ENCODE assay signal across 13 cellular contexts in genomic region chr15:63560741-63561448, GRCh38. TPM values are rescaled to one million over a fixed set of nuclear protein-coding genes. Genes with fewer than 3 reads are reported as not detected.
DNase-seq lines count a peak whose midpoint lies in the region; ATAC-seq, FAIRE-seq and TF ChIP-seq lines count a peak whose summit lies in the region.
"Had no signal": no experiment of that assay in that cellular context is flagged by ENCODE, and none has a peak within 500 bp of the region (broad histone marks: within the 10 kb centered on the region; RNA-seq: fewer than 3 reads in every experiment).

No MANE protein-coding gene starts in this region.

- no peak overlapping the region for H2AK9ac ChIP-seq in IMR-90 (replicated peaks; ENCODE audit: low read depth, low read length, poor library complexity)

- no peak overlapping the region for H2BK15ac ChIP-seq in IMR-90 (ENCODE audit: low read depth, low read length)

- TF ChIP-seq RAD21 in IMR-90 (IDR thresholded peaks at IDR 0.05; ENCODE audit: low read length) (no peak), GM12878 (IDR thresholded peaks at IDR 0.05; ENCODE audit: insufficient read depth, low read depth, low read length) (no peak)

- H3K23ac ChIP-seq in IMR-90 (ENCODE audit: low read depth, low read length): no peak overlapping the region

- POLR2A ChIA-PET in IMR-90 (lab: Charles Lee; ENCODE audit: unreplicated experiment): no interaction called here
- POLR2A ChIA-PET in GM12878 (lab: Charles Lee): interaction anchor here (0.9 to 1.6 kb wide), 4 partner anchors 11 to 25 kb away, joined by 3 to 5 read pairs (median 4); no protein-coding TSS in a partner anchor

- 0 out of 2 replicates have a peak overlapping the region, but pooled peaks have one; percentile 57 for H3K14ac ChIP-seq in IMR-90 (replicated peaks; ENCODE audit: low read depth, low read length)

- RAD21 ChIA-PET in GM12878 (lab: Charles Lee; ENCODE audit: unreplicated experiment): interaction anchor here (1.4 kb wide), 1 partner anchor 95 kb away, joined by 4 read pairs; no protein-coding TSS in a partner anchor

- dilution Hi-C loops in IMR-90 (cut with HindIII; ENCODE audit: low sequenced_read_pairs, unreplicated experiment): no loop called here

- no peak overlapping the region for H4K8ac ChIP-seq in IMR-90 (ENCODE audit: low read depth in 2 of 2, low read length in 2 of 2)

- H3K4me1 ChIP-seq in IMR-90 (ENCODE audit: control insufficient read depth, insufficient read depth, low read length): peaks cover 2% of the 10 kb centered on the region; the same call in 1 of the 2 replicates
- peaks cover 5% of the 10 kb centered on the region for H3K4me1 ChIP-seq in GM12878 (ENCODE audit: control insufficient read depth, insufficient read depth, low read length)
- peaks cover 18% of the 10 kb centered on the region for H3K4me1 ChIP-seq in MM.1S (ENCODE audit: low read length)
- H3K4me1 ChIP-seq: SJSA1 had no signal

- intact Hi-C loops in IMR-90 (cut with micrococcal nuclease): no loop called here
- intact Hi-C loops in GM12878 (cut with micrococcal nuclease; ENCODE audit: unreplicated experiment): no loop called here

- CTCF ChIA-PET in IMR-90 (lab: Yijun Ruan, JAX) (no interaction called here), GM12878 (lab: Yijun Ruan, JAX) (interaction anchor here (0.6 to 1.1 kb wide), 3 partner anchors 17 to 70 kb away, joined by 3 to 4 read pairs (median 3); no protein-coding TSS in a partner anchor)

- H4K5ac ChIP-seq in IMR-90 (ENCODE audit: low read depth, low read length): no peak overlapping the region

- TF ChIP-seq CTCF in GM06990 (IDR thresholded peaks at IDR 0.05; ENCODE audit: insufficient read depth, low read length, poor library complexity, severe bottlenecking): no peak
- no peak for TF ChIP-seq CTCF in IMR-90 (conservative IDR thresholded peaks at IDR 0.05; ENCODE audit: low read depth, low read length)
- TF ChIP-seq CTCF in GM12878 (IDR thresholded peaks at IDR 0.05 in 2 of 3, conservative IDR thresholded peaks at IDR 0.05 in 1 of 3; ENCODE audit: control insufficient read depth in 2 of 3, extremely low read depth in 1 of 3, insufficient read depth in 1 of 3, low read depth in 3 of 3, low read length in 3 of 3): no peak
- TF ChIP-seq CTCF in MM.1S (IDR thresholded peaks at IDR 0.05; ENCODE audit: low read length): no peak

- in situ Hi-C loops in IMR-90 (cut with MboI; ENCODE audit: low sequenced_read_pairs) (no loop called here), GM12878 (cut with MboI) (no loop called here)

- H2AK5ac ChIP-seq in IMR-90 (ENCODE audit: low read depth, low read length): no peak overlapping the region; the same call in 1 of the 2 replicates

- H3K4me3 ChIP-seq in GM06990 (replicated peaks; ENCODE audit: low read depth, low read length) (no peak overlapping the region), IMR-90 (ENCODE audit: insufficient read depth, low read depth, low read length) (no peak overlapping the region), GM12878 (no peak overlapping the region), MM.1S (ENCODE audit: low read length) (no peak overlapping the region)
- H3K4me3 ChIP-seq: cardiac muscle cell, SJSA1 had no signal

- H3K4ac ChIP-seq in IMR-90 (ENCODE audit: low read depth, low read length): peak overlapping the region; percentile 20; the same call in 1 of the 2 replicates

- peaks cover 6% of the 10 kb centered on the region; the same call in 1 of the 2 replicates for H4K20me1 ChIP-seq in IMR-90 (ENCODE audit: insufficient read depth, low read length)
- no peaks in the 10 kb centered on the region for H4K20me1 ChIP-seq in GM12878 (ENCODE audit: control insufficient read depth, insufficient read depth)
- no peaks in the 10 kb centered on the region for H4K20me1 ChIP-seq in MM.1S (ENCODE audit: insufficient read depth, low read length)

- H3K9me1 ChIP-seq in IMR-90 (ENCODE audit: insufficient read depth, low read length): peaks cover 16% of the 10 kb centered on the region

- H2BK20ac ChIP-seq in IMR-90 (ENCODE audit: low read depth, low read length): no peak overlapping the region

- H3K9ac ChIP-seq in IMR-90 (ENCODE audit: low read depth, low read length) (no peak overlapping the region), GM12878 (ENCODE audit: control insufficient read depth, insufficient read depth, low read length) (no peak overlapping the region), MM.1S (ENCODE audit: low read length) (no peak overlapping the region)

- H3K79me2 ChIP-seq in GM12878 (ENCODE audit: control insufficient read depth, insufficient read depth, low read length) (peaks cover 2% of the 10 kb centered on the region), MM.1S (ENCODE audit: low read length) (no peaks in the 10 kb centered on the region; the same call in 1 of the 2 replicates)

- ATAC-seq in IMR-90 (ENCODE audit: low read depth) (no peak; the same call in 1 of the 2 replicates), GM12878 (peak; percentile 55), GM18858 (IDR thresholded peaks at IDR 0.05; ENCODE audit: unreplicated experiment) (no peak), left lobe of liver (no peak)

- peaks cover 2% of the 10 kb centered on the region for H3K36me3 ChIP-seq in GM06990 (ENCODE audit: control insufficient read depth, insufficient read depth, low read length)
- H3K36me3 ChIP-seq in IMR-90 (ENCODE audit: control insufficient read depth, insufficient read depth, low read length): peaks cover 29% of the 10 kb centered on the region
- H3K36me3 ChIP-seq in GM12878 (ENCODE audit: control insufficient read depth in 2 of 2, insufficient read depth in 2 of 2, low read length in 1 of 2): peaks cover 20 to 26% of the 10 kb centered on the region in 2 experiments
- no peaks in the 10 kb centered on the region; the same call in 1 of the 2 replicates for H3K36me3 ChIP-seq in MM.1S (replicated peaks; ENCODE audit: insufficient read depth, low read length)
- H3K36me3 ChIP-seq: cardiac muscle cell had no signal

- H2BK5ac ChIP-seq in IMR-90 (ENCODE audit: low read depth, low read length, poor library complexity, severe bottlenecking): no peak overlapping the region

- TF ChIP-seq POLR2A in IMR-90 (IDR thresholded peaks at IDR 0.05; ENCODE audit: low read depth, low read length): no peak
- TF ChIP-seq POLR2A in GM12878 (IDR thresholded peaks at IDR 0.05; ENCODE audit: low read depth, low read length): no peak

- H3K79me1 ChIP-seq in IMR-90 (ENCODE audit: low read depth in 1 of 2, low read length in 2 of 2): peaks cover 12 to 27% of the 10 kb centered on the region in 2 experiments; a peak in 3 of 4 replicates

- no peaks in the 10 kb centered on the region for H3F3A ChIP-seq in MM.1S (ENCODE audit: insufficient read depth, low read length)

- H2BK120ac ChIP-seq in IMR-90 (ENCODE audit: low read depth, low read length): no peak overlapping the region

- no peaks in the 10 kb centered on the region for H3K9me2 ChIP-seq in MM.1S (replicated peaks; ENCODE audit: insufficient read depth, low read length)

- no peak overlapping the region for H3K4me2 ChIP-seq in IMR-90 (ENCODE audit: low read depth, low read length)
- H3K4me2 ChIP-seq in GM12878 (ENCODE audit: control insufficient read depth, insufficient read depth): no peak overlapping the region
- no peak overlapping the region for H3K4me2 ChIP-seq in MM.1S (ENCODE audit: low read depth, low read length)

- BruUV-seq in IMR-90 (replicated peaks; lab: Mats Ljungman, UMichigan) (no TSS peak), GM12878 (replicated peaks; lab: Mats Ljungman, UMichigan) (no TSS peak)

- SMC1A ChIA-PET in GM12878 (lab: Charles Lee; ENCODE audit: uncharacterized antibody, unreplicated experiment): interaction anchor here (0.5 to 2.4 kb wide), 5 partner anchors 10 to 70 kb away, joined by 3 to 10 read pairs (median 4); no protein-coding TSS in a partner anchor

- FAIRE-seq in GM12878 (lab: Jason Lieb, UNC): no peak
- FAIRE-seq: GM12891 had no signal

- no peak overlapping the region for H4K91ac ChIP-seq in IMR-90 (ENCODE audit: insufficient read depth, low read depth, low read length)

- no CpG with 5 or more reads among the region's 6 CpGs for WGBS in IMR-90 (ENCODE audit: extremely low coverage in 2 of 2, insufficient read length in 1 of 2), 2 experiments
- WGBS in GM12878 (ENCODE audit: insufficient coverage, insufficient replicate concordance, low lambda C conversion rate, missing lambda C conversion rate): 35% methylated on average over 6 of the region's 6 CpGs

- H3K18ac ChIP-seq in IMR-90 (ENCODE audit: low read depth, low read length): no peak overlapping the region

- no peak overlapping the region for H3K56ac ChIP-seq in IMR-90 (ENCODE audit: extremely low read depth, insufficient read depth, low read length)

- H3K27ac ChIP-seq in IMR-90 (ENCODE audit: insufficient read depth, low read length): no peak overlapping the region
- H3K27ac ChIP-seq in GM12878 (ENCODE audit: control insufficient read depth, insufficient read depth): no peak overlapping the region
- H3K27ac ChIP-seq in MM.1S (ENCODE audit: low read length): no peak overlapping the region
- H3K27ac ChIP-seq: cardiac muscle cell, SJSA1 had no signal

- H2AFZ ChIP-seq in IMR-90 (replicated peaks; ENCODE audit: low read length, poor library complexity): no peak overlapping the region
- no peak overlapping the region for H2AFZ ChIP-seq in GM12878 (ENCODE audit: control insufficient read depth, low read depth, low read length)
- no peak overlapping the region for H2AFZ ChIP-seq in MM.1S (ENCODE audit: low read length)

- no peak for TF ChIP-seq EP300 in GM12878 (IDR thresholded peaks at IDR 0.05; ENCODE audit: borderline replicate concordance in 1 of 2, control insufficient read depth in 1 of 2, low read depth in 2 of 2, low read length in 2 of 2)

- DNase-seq in GM06990 (ENCODE audit: extremely low read depth, insufficient read length) (peak; percentile 46), IMR-90 (peak; percentile 27), GM12878 (ENCODE audit: low read depth, low spot score) (no peak), mesenteric fat pad (ENCODE audit: low spot score) (no peak), MM.1S (no peak), left lobe of liver (ENCODE audit: low spot score) (no peak)
- DNase-seq in stimulated activated CD4-positive, alpha-beta T cell treated with anti-CD3 and anti-CD28 coated beads, Interleukin-15, amount 100 ng/mL, for 48 hours (ENCODE audit: low read depth in 2 of 2): peak; percentile 47 to 64
- DNase-seq: NCI-H1105 treated with DMSO at 0.1 percent for 48 hours, NCI-H748 treated with DMSO at 0.1 percent for 48 hours had no signal

- H3K9me3 ChIP-seq in IMR-90 (ENCODE audit: control insufficient read depth, insufficient read depth, low read length): no peaks in the 10 kb centered on the region
- no peaks in the 10 kb centered on the region for H3K9me3 ChIP-seq in GM12878 (replicated peaks; ENCODE audit: control insufficient read depth, insufficient read depth, low read length)
- no peaks in the 10 kb centered on the region for H3K9me3 ChIP-seq in MM.1S (replicated peaks; ENCODE audit: insufficient read depth, low read length)
- H3K9me3 ChIP-seq: SJSA1 had no signal

- H3K27me3 ChIP-seq in GM06990 (replicated peaks; ENCODE audit: control insufficient read depth, insufficient read depth, low read length) (no peaks in the 10 kb centered on the region), IMR-90 (ENCODE audit: control insufficient read depth, insufficient read depth, low read length) (no peaks in the 10 kb centered on the region), GM12878 (replicated peaks in 1 of 2; ENCODE audit: control insufficient read depth in 2 of 2, insufficient read depth in 2 of 2, low read length in 1 of 2) (no peaks in the 10 kb centered on the region), MM.1S (replicated peaks; ENCODE audit: insufficient read depth, low read length) (no peaks in the 10 kb centered on the region)
- H3K27me3 ChIP-seq: cardiac muscle cell, SJSA1 had no signal

RNA-seq across cellular contexts. Expression of gene FBXL22, which starts 36.3 kb away (rescaled TPM):
- total RNA-seq in IMR-90 (2012; rRNA removed): 0.28 and 0.36 TPM in 2 replicates
- 0.70 and 1.3 TPM in 2 replicates for polyA plus RNA-seq in IMR-90 (2012; rRNA removed)
- 1.00 and 2.2 TPM in 2 replicates for polyA plus RNA-seq in IMR-90 (2012; cell fraction: cytosol; rRNA removed)
- polyA plus RNA-seq in IMR-90 (2012; cell fraction: nucleus; rRNA removed; ENCODE audit: low replicate concordance): 4.6 and 5.7 TPM in 2 replicates
- 1.2 and 2.1 TPM in 2 replicates for total RNA-seq in GM12878 (2013; cell fraction: nucleolus; rRNA removed)
- total RNA-seq in GM12878 (2014; rRNA removed): 0.62 and 0.87 TPM in 2 replicates
- total RNA-seq in GM12878 (2014; rRNA removed; fragmentation: Illumina TruSeq; extraction: Trizol): 0.28 and 0.40 TPM in 2 replicates
- total RNA-seq in GM12878 (2021): 0.45 and 0.82 TPM in 2 replicates
- polyA plus RNA-seq in GM12878 (2011; ENCODE audit: low read depth): 0.16 TPM
- 0.10 and 0.24 TPM in 2 replicates for polyA plus RNA-seq in GM12878 (2011; rRNA removed)
- polyA plus RNA-seq in GM12878 (2011; cell fraction: cytosol; rRNA removed): 0.12 and 0.28 TPM in 2 replicates
- 0.52 and 0.76 TPM in 2 replicates for polyA plus RNA-seq in GM12878 (2011; cell fraction: nucleus; rRNA removed)
- 0.52 and 0.57 TPM in 2 replicates for polyA plus RNA-seq in GM12878 (2012)
- 0.24 and 0.41 TPM in 2 replicates for polyA plus RNA-seq in GM12878 (2014; fragmentation: Illumina TruSeq; extraction: Trizol)
- polyA plus RNA-seq in GM12878 (2014; fragmentation: Nextera tagmentation; extraction: Ambion mirVana): under 1 TPM; 0.05 to 0.07 TPM
- 0.34 and 0.67 TPM in 2 replicates for polyA plus RNA-seq in GM12878 (2014; rRNA removed)
- polyA plus RNA-seq in GM12878 (2016; fragmentation: Nextera tagmentation; extraction: Ambion mirVana): 1 to 10 TPM; 2.4 to 2.6 TPM
- polyA minus RNA-seq in GM12878 (2011; rRNA and poly(A)+ RNA removed): 0.46 and 0.51 TPM in 2 replicates
- 1.7 TPM in 1 of 2 replicates, not detected in the other for polyA minus RNA-seq in GM12878 (2011; cell fraction: cytosol; rRNA and poly(A)+ RNA removed)
- 2.1 and 2.8 TPM in 2 replicates for polyA minus RNA-seq in GM12878 (2011; cell fraction: nucleus; rRNA and poly(A)+ RNA removed)
- 1.0 TPM for total RNA-seq in mesenteric fat pad
- total RNA-seq in left lobe of liver: 0.53 TPM

RNA-seq across cellular contexts. Expression of gene USP3, which starts 56.5 kb away (rescaled TPM):
- total RNA-seq in IMR-90 (2012; rRNA removed) (46.7 and 52.3 TPM in 2 replicates), GM12878 (2014; rRNA removed) (47.1 and 49.8 TPM in 2 replicates), GM12878 (2014; rRNA removed; fragmentation: Illumina TruSeq; extraction: Trizol) (58.8 and 61.3 TPM in 2 replicates), GM12878 (2021) (64.5 and 65.1 TPM in 2 replicates), mesenteric fat pad (54.7 TPM), left lobe of liver (22.0 TPM)
- polyA plus RNA-seq in IMR-90 (2012; rRNA removed) (13.7 and 17.3 TPM in 2 replicates), GM12878 (2011; rRNA removed) (50.3 and 54.0 TPM in 2 replicates), GM12878 (2014; fragmentation: Illumina TruSeq; extraction: Trizol) (52.6 and 58.7 TPM in 2 replicates), GM12878 (2014; fragmentation: Nextera tagmentation; extraction: Ambion mirVana) (10 to 100 TPM; 23.8 to 45.7 TPM), GM12878 (2014; rRNA removed) (30.1 and 31.9 TPM in 2 replicates), GM12878 (2016; fragmentation: Nextera tagmentation; extraction: Ambion mirVana) (10 to 100 TPM; 48.0 to 54.0 TPM)
- polyA plus RNA-seq in IMR-90 (2012; cell fraction: cytosol; rRNA removed): 6.2 and 15.2 TPM in 2 replicates
- 23.8 and 84.1 TPM in 2 replicates for polyA plus RNA-seq in IMR-90 (2012; cell fraction: nucleus; rRNA removed; ENCODE audit: low replicate concordance)
- total RNA-seq in GM12878 (2013; cell fraction: nucleolus; rRNA removed): 459 and 461 TPM in 2 replicates
- 32.8 TPM for polyA plus RNA-seq in GM12878 (2011; ENCODE audit: low read depth)
- 27.3 and 47.7 TPM in 2 replicates for polyA plus RNA-seq in GM12878 (2011; cell fraction: cytosol; rRNA removed)
- 143 and 189 TPM in 2 replicates for polyA plus RNA-seq in GM12878 (2011; cell fraction: nucleus; rRNA removed)
- polyA plus RNA-seq in GM12878 (2012): 38.6 and 46.2 TPM in 2 replicates
- polyA minus RNA-seq in GM12878 (2011; rRNA and poly(A)+ RNA removed): 82.4 and 103 TPM in 2 replicates
- polyA minus RNA-seq in GM12878 (2011; cell fraction: cytosol; rRNA and poly(A)+ RNA removed): 22.2 and 35.9 TPM in 2 replicates
- 103 and 169 TPM in 2 replicates for polyA minus RNA-seq in GM12878 (2011; cell fraction: nucleus; rRNA and poly(A)+ RNA removed)

Comparison
In these comparisons a context has a peak if more than half of its experiments do, and no peak if none do; other contexts are left out.
1. DNase-seq: peak in GM06990 (single experiment), IMR-90 (single experiment) and stimulated activated CD4-positive, alpha-beta T cell treated with anti-CD3 and anti-CD28 coated beads, Interleukin-15, amount 100 ng/mL, for 48 hours (2 of 2); none in GM12878 (single experiment), mesenteric fat pad (single experiment), MM.1S (single experiment) and left lobe of liver (single experiment).